27 cellular contexts compared by ENCODE assay signal in genomic region chr16:10226672-10227306, GRCh38.
"Had no signal": no experiment of that assay in that cellular context is flagged by ENCODE, and none has a peak within 500 bp of the region (broad histone marks: within the 10 kb centered on the region; RNA-seq: fewer than 3 reads in every experiment).

No MANE protein-coding gene starts in this region.

- H3K4me1 ChIP-seq: breast epithelium, esophagus muscularis mucosa, foreskin keratinocyte, left lung, lower lobe of right lung, pancreas, prostate gland, right atrium auricular region, suprapubic skin, tibial artery, upper lobe of right lung had no signal

- H3K27ac ChIP-seq: breast epithelium, esophagus muscularis mucosa, foreskin keratinocyte, heart left ventricle, left lung, lower lobe of right lung, pancreas, prostate gland, right atrium auricular region, spleen, suprapubic skin, tibial artery, upper lobe of right lung had no signal

- H3K4me3 Mint-ChIP-seq: activated CD4-positive, alpha-beta T cell treated with anti-CD3 and anti-CD28 coated beads for 36 hours; activated CD8-positive, alpha-beta memory T cell treated with anti-CD3 and anti-CD28 coated beads, Interleukin-2, amount 10 ng/mL, durations not matched to agents 7 days and 5 days; activated CD8-positive, alpha-beta T cell treated with anti-CD3 and anti-CD28 coated beads, Interleukin-2, amount 10 ng/mL, durations not matched to agents 7 days and 5 days; activated T-cell treated with anti-CD3 and anti-CD28 coated beads, Interleukin-2, amount 50 U/mL, for 72 hours; dendritic cell treated with granulocyte-macrophage colony-stimulating factor and Interleukin-4, amounts not matched to agents 40 ng/mL and 50 ng/mL, for 4 days had no signal

- H3K4me1 Mint-ChIP-seq: activated CD4-positive, alpha-beta T cell treated with anti-CD3 and anti-CD28 coated beads for 36 hours; activated CD8-positive, alpha-beta memory T cell treated with anti-CD3 and anti-CD28 coated beads, Interleukin-2, amount 10 ng/mL, durations not matched to agents 7 days and 5 days had no signal

- DNase-seq: activated CD4-positive, alpha-beta T cell treated with anti-CD3 and anti-CD28 coated beads for 36 hours; activated CD4-positive, CD25-positive, alpha-beta regulatory T cell; activated CD8-positive, alpha-beta memory T cell treated with anti-CD3 and anti-CD28 coated beads, Interleukin-2, amount 10 ng/mL, durations not matched to agents 7 days and 5 days; activated CD8-positive, alpha-beta T cell treated with anti-CD3 and anti-CD28 coated beads, Interleukin-2, amount 10 ng/mL, durations not matched to agents 7 days and 5 days; activated naive CD4-positive, alpha-beta T cell; activated T-cell treated with anti-CD3 and anti-CD28 coated beads, Interleukin-2, amount 50 U/mL, for 72 hours; central memory CD4-positive, alpha-beta T cell; effector CD4-positive, alpha-beta T cell; foreskin keratinocyte; heart left ventricle; kidney glomerular epithelial cell; left lung; lower lobe of right lung; mesenchymal stem cell; nucleus accumbens; pancreas; spleen; stimulated activated naive CD4-positive, alpha-beta T cell; tibial artery; upper lobe of right lung had no signal

- H3K27me3 Mint-ChIP-seq: activated CD4-positive, alpha-beta T cell treated with anti-CD3 and anti-CD28 coated beads for 36 hours; activated CD8-positive, alpha-beta memory T cell treated with anti-CD3 and anti-CD28 coated beads, Interleukin-2, amount 10 ng/mL, durations not matched to agents 7 days and 5 days had no signal

- H3K27ac Mint-ChIP-seq: activated CD4-positive, alpha-beta T cell treated with anti-CD3 and anti-CD28 coated beads for 36 hours; activated CD8-positive, alpha-beta memory T cell treated with anti-CD3 and anti-CD28 coated beads, Interleukin-2, amount 10 ng/mL, durations not matched to agents 7 days and 5 days; activated CD8-positive, alpha-beta T cell treated with anti-CD3 and anti-CD28 coated beads, Interleukin-2, amount 10 ng/mL, durations not matched to agents 7 days and 5 days; activated naive CD4-positive, alpha-beta T cell treated with anti-CD3 and anti-CD28 coated beads, Interleukin-2, amount 50 U/mL, for 72 hours; activated T-cell treated with anti-CD3 and anti-CD28 coated beads, Interleukin-2, amount 50 U/mL, for 72 hours; dendritic cell treated with granulocyte-macrophage colony-stimulating factor and Interleukin-4, amounts not matched to agents 40 ng/mL and 50 ng/mL, for 4 days had no signal

- H3K36me3 Mint-ChIP-seq: activated CD8-positive, alpha-beta memory T cell treated with anti-CD3 and anti-CD28 coated beads, Interleukin-2, amount 10 ng/mL, durations not matched to agents 7 days and 5 days had no signal

- H3K27me3 ChIP-seq: foreskin keratinocyte, right atrium auricular region, upper lobe of right lung had no signal

- H3K9me3 ChIP-seq: lower lobe of right lung, pancreas, prostate gland, right atrium auricular region, suprapubic skin, upper lobe of right lung had no signal

- H3K4me3 ChIP-seq: breast epithelium, esophagus muscularis mucosa, heart left ventricle, left lung, lower lobe of right lung, pancreas, prostate gland, right atrium auricular region, spleen, suprapubic skin, tibial artery, upper lobe of right lung had no signal

- H3K36me3 ChIP-seq: breast epithelium, esophagus muscularis mucosa, heart left ventricle, left lung, lower lobe of right lung, pancreas, prostate gland, right atrium auricular region, spleen, suprapubic skin, tibial artery, upper lobe of right lung had no signal
